ENCODE assay signal across 3 cellular contexts in the genomic region with DNA sequence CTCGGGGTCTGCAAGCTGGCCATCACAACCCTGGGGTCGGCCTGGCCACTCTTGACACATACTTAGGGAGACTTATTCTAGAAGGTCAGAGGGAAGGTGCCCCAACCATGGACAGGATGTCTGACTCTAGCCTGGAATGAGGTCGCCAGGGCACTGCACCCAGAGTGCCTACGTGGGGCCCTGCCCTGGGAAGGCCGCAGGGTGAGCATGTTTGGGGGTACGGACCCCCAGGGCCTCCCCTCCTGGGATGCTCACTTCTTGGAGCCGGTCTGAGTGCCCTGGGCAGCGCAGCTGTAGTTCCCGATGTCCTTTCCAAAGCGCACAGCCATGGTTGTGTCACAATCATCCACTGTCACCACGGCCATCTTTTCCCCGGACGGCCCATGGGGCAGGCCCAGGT.
"Had no signal": no experiment of that assay in that cellular context is flagged by ENCODE, and none has a peak within 500 bp of the region (broad histone marks: within the 10 kb centered on the region; RNA-seq: fewer than 3 reads in every experiment).

No MANE protein-coding gene starts in this region.

- DNase-seq: GDM1, GF-D8 had no signal

- ATAC-seq: GM12878 had no signal

- H3K4me3 ChIP-seq: GM12878 had no signal
